ENCODE assay signal across 1 cellular context in the genomic region with DNA sequence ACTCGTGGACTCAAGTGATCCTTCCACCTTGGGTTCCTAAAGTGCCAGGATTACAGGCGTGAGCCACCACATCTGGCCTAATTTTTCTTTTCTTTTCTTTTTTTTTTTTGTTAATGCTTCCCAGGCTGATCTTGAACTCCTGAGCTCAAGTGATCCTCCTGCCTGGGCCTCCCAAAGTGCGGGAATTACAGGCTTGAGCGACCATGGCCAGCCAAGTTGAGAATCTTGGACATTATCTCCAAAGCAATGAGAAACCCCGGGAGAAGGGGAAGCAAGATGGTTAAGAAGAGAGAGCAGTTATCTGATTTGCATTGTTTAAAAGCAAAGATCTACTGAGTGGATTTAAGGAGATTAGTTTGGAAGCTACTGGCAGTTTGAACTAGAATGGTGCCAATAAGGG.
TF ChIP-seq lines count a peak whose summit lies in the region.

No MANE protein-coding gene starts in this region.

TF ChIP-seq in K562, 482 proteins besides CTCF, POLR2A, EP300 and RAD21:
- TF ChIP-seq CBX8 (IDR thresholded peaks at IDR 0.05; ENCODE audit: borderline replicate concordance, extremely low read depth, low read depth, low read length, poor library complexity, severe bottlenecking) (no peak), FOXM1 (IDR thresholded peaks at IDR 0.05; ENCODE audit: low read depth) (peak; percentile 47; the same call in 1 of the 2 replicates), FOXM1 (CRISPR knock-in tag; IDR thresholded peaks at IDR 0.05; ENCODE audit: low read depth) (no peak)
